ENCODE assay signal across 8 cellular contexts in genomic region chr7:24574365-24574764, GRCh38. TPM values are rescaled to one million over a fixed set of nuclear protein-coding genes. Genes with fewer than 3 reads are reported as not detected.
DNase-seq lines count a peak whose midpoint lies in the region; ATAC-seq and TF ChIP-seq lines count a peak whose summit lies in the region.

No MANE protein-coding gene starts in this region.

- peaks cover 20 to 39% (median 28%) of the 10 kb centered on the region in 4 donors for H3K4me1 Mint-ChIP-seq in CD4-positive, alpha-beta memory T cell
- peaks cover 53% of the 10 kb centered on the region for H3K4me1 Mint-ChIP-seq in nephron progenitor cell

- ATAC-seq in HG02610 (IDR thresholded peaks at IDR 0.05; ENCODE audit: unreplicated experiment): no peak

- no peaks in the 10 kb centered on the region for H3K36me3 ChIP-seq in CD4-positive, alpha-beta memory T cell (ENCODE audit: insufficient read depth, low read length)

- TF ChIP-seq CTCF in LNCaP clone FGC (IDR thresholded peaks at IDR 0.05; ENCODE audit: control insufficient read depth, extremely low read depth, insufficient read depth) (no peak), dorsolateral prefrontal cortex (IDR thresholded peaks at IDR 0.05 in 54 of 56, conservative IDR thresholded peaks at IDR 0.05 in 2 of 56; ENCODE audit: low read depth in 1 of 56, partially characterized antibody in 56 of 56) (no peak), nephron progenitor cell (IDR thresholded peaks at IDR 0.05) (no peak)

- intact Hi-C loops in CD4-positive, alpha-beta memory T cell (cut with micrococcal nuclease): loop anchor here (5.0 to 10.0 kb wide), 8 partner anchors 248 to 1752 kb away; partner anchors contain the start of genes CYCS, FAM221A, HYCC1 and IGF2BP3
- intact Hi-C loops in dorsolateral prefrontal cortex (cut with DNase I): loop anchor here (10.0 kb wide), 2 partner anchors 90 to 140 kb away; no protein-coding TSS in a partner anchor

- peaks cover 0 to 8% of the 10 kb centered on the region in 2 donors for H3K36me3 Mint-ChIP-seq in CD4-positive, alpha-beta memory T cell
- H3K36me3 Mint-ChIP-seq in nephron progenitor cell (ENCODE audit: low read depth): peaks cover 7% of the 10 kb centered on the region

- CTCF ChIA-PET in CD4-positive, alpha-beta memory T cell (lab: Charles Lee; ENCODE audit: partially characterized antibody): interaction anchor here (1.1 to 3.0 kb wide), 5 partner anchors 13 to 1029 kb away, joined by 3 to 13 read pairs (median 4); no protein-coding TSS in a partner anchor

- peak overlapping the region; percentile 60 to 66 for H3K4me3 ChIP-seq in CD4-positive, alpha-beta memory T cell (ENCODE audit: low read length in 2 of 2)
- H3K4me3 ChIP-seq in LNCaP clone FGC (ENCODE audit: low read depth, low read length): peak overlapping the region; percentile 85
- peak overlapping the region; percentile 56 to 95 (median 74) for H3K4me3 ChIP-seq in dorsolateral prefrontal cortex

- no peaks in the 10 kb centered on the region for H3K9me3 Mint-ChIP-seq in CD4-positive, alpha-beta memory T cell
- peaks cover 2% of the 10 kb centered on the region for H3K9me3 Mint-ChIP-seq in nephron progenitor cell

- no peak for DNase-seq in CD4-positive, alpha-beta memory T cell
- DNase-seq in LNCaP clone FGC (ENCODE audit: low read depth): no peak
- no peak for DNase-seq in dorsolateral prefrontal cortex
- DNase-seq in nephron progenitor cell: no peak
- no peak for DNase-seq in C1 segment of cervical spinal cord (lab: John Stamatoyannopoulos, UW)
- no peak for DNase-seq in COLO668 (lab: John Stamatoyannopoulos, UW; ENCODE audit: unreplicated experiment)
- DNase-seq in UCSD-AML1 (lab: John Stamatoyannopoulos, UW; ENCODE audit: unreplicated experiment): no peak

- no peaks in the 10 kb centered on the region for H3K27me3 Mint-ChIP-seq in CD4-positive, alpha-beta memory T cell
- H3K27me3 Mint-ChIP-seq in nephron progenitor cell (ENCODE audit: low read depth, poor library complexity): peaks cover 29% of the 10 kb centered on the region

- H3K27me3 ChIP-seq in CD4-positive, alpha-beta memory T cell (ENCODE audit: insufficient read depth, low read length): no peaks in the 10 kb centered on the region
- no peaks in the 10 kb centered on the region for H3K27me3 ChIP-seq in dorsolateral prefrontal cortex

- peak overlapping the region; percentile 83 to 95 (median 89) for H3K27ac Mint-ChIP-seq in CD4-positive, alpha-beta memory T cell
- H3K27ac Mint-ChIP-seq in nephron progenitor cell: peak overlapping the region; percentile 93

- POLR2A ChIA-PET in CD4-positive, alpha-beta memory T cell (lab: Charles Lee; ENCODE audit: partially characterized antibody): interaction anchor here (0.8 to 1.5 kb wide), 2 partner anchors 455 to 551 kb away, joined by 3 to 4 read pairs; partner anchors contain the start of gene CYCS

- no peak overlapping the region for H3K27ac ChIP-seq in CD4-positive, alpha-beta memory T cell (ENCODE audit: low read depth, low read length)
- H3K27ac ChIP-seq in dorsolateral prefrontal cortex: peak overlapping the region in 52 of 59 donors; percentile 13 to 94 (median 70)

- H3K4me3 Mint-ChIP-seq in CD4-positive, alpha-beta memory T cell: peak overlapping the region; percentile 90 to 99 (median 94)
- H3K4me3 Mint-ChIP-seq in nephron progenitor cell: peak overlapping the region; percentile 99

- no peaks in the 10 kb centered on the region for H3K9me3 ChIP-seq in CD4-positive, alpha-beta memory T cell (ENCODE audit: control insufficient read depth in 1 of 2, low read length in 2 of 2)

- H3K4me1 ChIP-seq in CD4-positive, alpha-beta memory T cell (ENCODE audit: insufficient read depth, low read length): peaks cover 32% of the 10 kb centered on the region

RNA-seq across cellular contexts. Expression of gene PALS2, which starts 1.1 kb away (rescaled TPM):
- total RNA-seq in CD4-positive, alpha-beta memory T cell: 10 to 100 TPM; 32.9 to 50.1 TPM
- 1 to 10 TPM; 8.6 to 9.4 TPM for polyA plus RNA-seq in CD4-positive, alpha-beta memory T cell
- total RNA-seq in dorsolateral prefrontal cortex: 100 to 1,000 TPM in 87 of 120 experiments, 10 to 100 TPM in 33; 46.4 to 226 (median 122) TPM
